ENCODE assay signal across 18 cellular contexts in genomic region chr4:3772632-3773031, GRCh38. TPM values are rescaled to one million over a fixed set of nuclear protein-coding genes. Genes with fewer than 3 reads are reported as not detected.
"Had no signal": no experiment of that assay in that cellular context is flagged by ENCODE, and none has a peak within 500 bp of the region (broad histone marks: within the 10 kb centered on the region; RNA-seq: fewer than 3 reads in every experiment).

No MANE protein-coding gene starts in this region.

- H3K27me3 ChIP-seq: testis, uterus had no signal

- H3K4me3 ChIP-seq: dorsolateral prefrontal cortex, left ventricle myocardium inferior, lower lobe of right lung, testis, transverse colon, upper lobe of right lung, uterus had no signal

- H3K9ac ChIP-seq: parathyroid adenoma had no signal

- H3K4me1 ChIP-seq: left ventricle myocardium inferior, lower lobe of right lung, parathyroid adenoma, testis, transverse colon, upper lobe of right lung, uterus had no signal

- H3K27ac ChIP-seq: left ventricle myocardium inferior, lower lobe of right lung, parathyroid adenoma, testis, transverse colon, upper lobe of right lung, uterus had no signal

- H2AFZ ChIP-seq: parathyroid adenoma had no signal

- H3K9me3 ChIP-seq: left ventricle myocardium inferior, lower lobe of right lung, testis, transverse colon, upper lobe of right lung, uterus had no signal

- H3K36me3 ChIP-seq: left ventricle myocardium inferior, lower lobe of right lung, transverse colon, upper lobe of right lung, uterus had no signal

- H3K79me2 ChIP-seq: parathyroid adenoma had no signal

- DNase-seq: dorsolateral prefrontal cortex; effector CD4-positive, alpha-beta T cell; immature natural killer cell; islet precursor cell; kidney glomerular epithelial cell; left colon; left ventricle myocardium inferior; lower lobe of right lung; stimulated activated CD4-positive, alpha-beta T cell treated with anti-CD3 and anti-CD28 coated beads, Interleukin-2, amount 100 ng/mL, for 24 hours; stimulated activated CD4-positive, alpha-beta T cell treated with anti-CD3 and anti-CD28 coated beads, Interleukin-4, amount 100 ng/mL, for 4 hours; stimulated activated naive CD8-positive, alpha-beta T cell treated with anti-CD3 and anti-CD28 coated beads, Interleukin-15, Interleukin-2, amounts not matched to agents 100 U/mL and 50 U/mL, for 24 hours; testis; transverse colon; upper lobe of right lung; uterus had no signal

RNA-seq across cellular contexts. Expression of gene ADRA2C, which starts 6.4 kb away (rescaled TPM):
- total RNA-seq: mononuclear cell; natural killer cell treated with Interleukin-12 subunit alpha and Interleukin-12 subunit beta and Interleukin-15 and Interleukin-18, amount 100 ng/mL, for 72 hours had no signal
- polyA plus RNA-seq: immature natural killer cell had no signal
